ENCODE assay signal across 21 cellular contexts in the genomic region with DNA sequence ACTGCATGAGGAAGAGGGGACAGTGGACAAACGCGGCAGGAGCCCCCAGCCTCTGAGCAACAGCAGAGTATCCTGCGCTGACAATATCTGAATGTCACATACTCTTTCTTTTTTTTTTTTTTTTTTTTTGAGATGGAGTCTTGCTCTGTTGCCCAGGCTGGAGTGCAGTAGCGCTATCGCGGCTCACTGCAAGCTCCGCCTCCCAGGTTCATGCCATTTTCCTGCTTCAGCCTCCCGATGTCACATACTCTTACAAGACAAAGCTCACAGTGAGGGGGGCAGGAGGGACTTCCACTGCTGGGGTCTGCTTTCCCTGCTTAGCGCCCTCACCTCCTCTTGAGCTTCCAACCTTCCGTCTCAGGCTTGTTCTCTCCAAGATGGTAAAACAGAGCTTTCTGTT. TPM values are rescaled to one million over a fixed set of nuclear protein-coding genes. Genes with fewer than 3 reads are reported as not detected.
A peak's percentile ranks its signal among the peaks of the same experiment; 100 is the strongest.
DNase-seq lines count a peak whose midpoint lies in the region; ATAC-seq, FAIRE-seq and TF ChIP-seq lines count a peak whose summit lies in the region.
"Had no signal": no experiment of that assay in that cellular context is flagged by ENCODE, and none has a peak within 500 bp of the region (broad histone marks: within the 10 kb centered on the region; RNA-seq: fewer than 3 reads in every experiment).

No MANE protein-coding gene starts in this region.

- H3K4ac ChIP-seq in IMR-90 (ENCODE audit: low read depth, low read length) (peak overlapping the region; percentile 48), trophoblast cell (ENCODE audit: low read depth, low read length) (no peak overlapping the region)

- H2BK15ac ChIP-seq in IMR-90 (ENCODE audit: low read depth, low read length): no peak overlapping the region; the same call in 2 of the 3 replicates

- H3K27me3 Mint-ChIP-seq in dendritic cell treated with granulocyte-macrophage colony-stimulating factor and Interleukin-4, amounts not matched to agents 40 ng/mL and 50 ng/mL, for 4 days: peaks cover 12% of the 10 kb centered on the region
- H3K27me3 Mint-ChIP-seq: CD4-positive, alpha-beta T cell; CD8-positive, alpha-beta memory T cell had no signal

- no peak overlapping the region for H2AFZ ChIP-seq in HepG2 (ENCODE audit: low read length)
- H2AFZ ChIP-seq in IMR-90 (replicated peaks; ENCODE audit: low read length, poor library complexity): no peak overlapping the region
- no peak overlapping the region for H2AFZ ChIP-seq in trophoblast cell (ENCODE audit: insufficient read depth, low read length, poor library complexity)
- H2AFZ ChIP-seq: GM23338 had no signal

- FAIRE-seq in HepG2 (lab: Jason Lieb, UNC): no peak
- FAIRE-seq: D721Med, G401.6, GM12892 had no signal

- 92% methylated on average over 8 of the region's 10 CpGs for WGBS in HepG2 (ENCODE audit: low lambda C conversion rate)
- WGBS in right lobe of liver (ENCODE audit: insufficient coverage, low coverage, low lambda C conversion rate, missing lambda C conversion rate): 94% methylated on average over 8 of the region's 10 CpGs
- no CpG with 5 or more reads among the region's 10 CpGs for WGBS in IMR-90 (ENCODE audit: extremely low coverage in 2 of 2, insufficient read length in 1 of 2), 2 experiments
- WGBS in trophoblast cell (ENCODE audit: extremely low coverage, insufficient coverage, insufficient read length): no CpG with 5 or more reads among the region's 10 CpGs
- WGBS in transverse colon (ENCODE audit: low coverage in 1 of 2), 2 donors: 92 to 98% methylated on average over 7 to 10 of the region's 10 CpGs

- no peak overlapping the region for H3K56ac ChIP-seq in IMR-90 (ENCODE audit: extremely low read depth, insufficient read depth, low read length)

- H3K27ac ChIP-seq in HepG2 (ENCODE audit: extremely low read length, insufficient read depth, low read length) (no peak overlapping the region), right lobe of liver (no peak overlapping the region), IMR-90 (ENCODE audit: insufficient read depth, low read length) (no peak overlapping the region), trophoblast cell (ENCODE audit: low read depth, low read length) (no peak overlapping the region), transverse colon (no peak overlapping the region), SJCRH30 (no peak overlapping the region)

- no peak overlapping the region for H3K14ac ChIP-seq in IMR-90 (replicated peaks; ENCODE audit: low read depth, low read length)
- H3K14ac ChIP-seq in trophoblast cell (ENCODE audit: low read length): peak overlapping the region; percentile 48

- DNase-seq in HepG2 (ENCODE audit: low spot score) (no peak), right lobe of liver (no peak), IMR-90 (no peak), trophoblast cell (no peak), transverse colon (no peak), SJCRH30 (no peak)
- DNase-seq: 8988T; CD4-positive, alpha-beta T cell; CD8-positive, alpha-beta memory T cell; DMS 273 treated with DMSO at 0.1 percent for 48 hours; DMS79 treated with DMSO at 0.1 percent for 48 hours; H9 had no signal

- no peak overlapping the region for H4K12ac ChIP-seq in trophoblast cell (ENCODE audit: low read depth, low read length)

- H3K79me1 ChIP-seq in IMR-90 (ENCODE audit: low read depth in 1 of 2, low read length in 2 of 2) (no peaks in the 10 kb centered on the region), trophoblast cell (ENCODE audit: low read length) (peaks cover 31% of the 10 kb centered on the region)

- H4K91ac ChIP-seq in IMR-90 (ENCODE audit: insufficient read depth, low read depth, low read length): peak overlapping the region; percentile 24; the same call in 1 of the 2 replicates
- H4K91ac ChIP-seq in trophoblast cell (ENCODE audit: low read depth, low read length): peak overlapping the region; percentile 71

- peak overlapping the region; percentile 80 for H2BK12ac ChIP-seq in trophoblast cell (ENCODE audit: low read length)

- H3K27me3 ChIP-seq in HepG2 (ENCODE audit: control insufficient read depth in 1 of 2, insufficient read depth in 2 of 2, low read length in 2 of 2) (no peaks in the 10 kb centered on the region), right lobe of liver (no peaks in the 10 kb centered on the region), IMR-90 (ENCODE audit: control insufficient read depth, insufficient read depth, low read length) (no peaks in the 10 kb centered on the region), trophoblast cell (ENCODE audit: insufficient read depth, low read length) (no peaks in the 10 kb centered on the region), transverse colon (no peaks in the 10 kb centered on the region), SJCRH30 (no peaks in the 10 kb centered on the region)

- ATAC-seq in HepG2: no peak
- ATAC-seq in right lobe of liver: no peak
- no peak for ATAC-seq in IMR-90 (ENCODE audit: low read depth)
- no peak for ATAC-seq in GM19397 (IDR thresholded peaks at IDR 0.05; ENCODE audit: unreplicated experiment)
- ATAC-seq: GM23338, HCT116 had no signal

- H3K4me3 ChIP-seq in HepG2 (replicated peaks in 1 of 3; ENCODE audit: insufficient read depth in 1 of 3, low read depth in 2 of 3, low read length in 3 of 3): no peak overlapping the region
- no peak overlapping the region for H3K4me3 ChIP-seq in right lobe of liver
- no peak overlapping the region for H3K4me3 ChIP-seq in IMR-90 (ENCODE audit: insufficient read depth, low read depth, low read length)
- no peak overlapping the region for H3K4me3 ChIP-seq in trophoblast cell (ENCODE audit: low read depth, low read length)
- no peak overlapping the region for H3K4me3 ChIP-seq in transverse colon
- H3K4me3 ChIP-seq in SJCRH30: no peak overlapping the region
- H3K4me3 ChIP-seq: GM23338 had no signal

- H2BK5ac ChIP-seq in IMR-90 (ENCODE audit: low read depth, low read length, poor library complexity, severe bottlenecking): no peak overlapping the region
- no peak overlapping the region for H2BK5ac ChIP-seq in trophoblast cell (ENCODE audit: low read depth, low read length, poor library complexity)

- H3K18ac ChIP-seq in IMR-90 (ENCODE audit: low read depth, low read length): no peak overlapping the region; the same call in 1 of the 2 replicates
- peak overlapping the region; percentile 48 for H3K18ac ChIP-seq in trophoblast cell (ENCODE audit: low read length)

- H3K27ac Mint-ChIP-seq in dendritic cell treated with granulocyte-macrophage colony-stimulating factor and Interleukin-4, amounts not matched to agents 40 ng/mL and 50 ng/mL, for 4 days: peak overlapping the region; percentile 36
- H3K27ac Mint-ChIP-seq: CD4-positive, alpha-beta T cell; CD8-positive, alpha-beta memory T cell; GM23338; H9 had no signal

- dilution Hi-C loops in IMR-90 (cut with HindIII; ENCODE audit: low sequenced_read_pairs, unreplicated experiment): no loop called here

- H3K4me2 ChIP-seq in HepG2 (ENCODE audit: low read depth, low read length) (no peak overlapping the region), IMR-90 (ENCODE audit: low read depth, low read length) (no peak overlapping the region), trophoblast cell (ENCODE audit: low read length) (no peak overlapping the region)
- H3K4me2 ChIP-seq: GM23338 had no signal

- POLR2A ChIA-PET in HepG2 (lab: Yijun Ruan, JAX): no interaction called here
- POLR2A ChIA-PET in IMR-90 (lab: Charles Lee; ENCODE audit: unreplicated experiment): interaction anchor here (1.8 kb wide), 1 partner anchor 23 kb away, joined by 5 read pairs; no protein-coding TSS in a partner anchor

- H4K5ac ChIP-seq in IMR-90 (ENCODE audit: low read depth, low read length): no peak overlapping the region; the same call in 1 of the 2 replicates

- no peaks in the 10 kb centered on the region for H3K79me2 ChIP-seq in HepG2 (ENCODE audit: insufficient read depth, low read length)
- H3K79me2 ChIP-seq in trophoblast cell (ENCODE audit: control insufficient read depth, insufficient read depth, low read length, poor library complexity): peaks cover 7% of the 10 kb centered on the region

- no peaks in the 10 kb centered on the region for H3K36me3 ChIP-seq in HepG2 (replicated peaks in 1 of 2; ENCODE audit: control insufficient read depth in 1 of 2, insufficient read depth in 2 of 2, low read length in 2 of 2)
- H3K36me3 ChIP-seq in right lobe of liver: no peaks in the 10 kb centered on the region
- no peaks in the 10 kb centered on the region for H3K36me3 ChIP-seq in IMR-90 (ENCODE audit: control insufficient read depth, insufficient read depth, low read length)
- H3K36me3 ChIP-seq in trophoblast cell (ENCODE audit: control insufficient read depth in 1 of 2, insufficient read depth in 2 of 2, low read length in 2 of 2): no peaks in the 10 kb centered on the region
- no peaks in the 10 kb centered on the region for H3K36me3 ChIP-seq in transverse colon
- no peaks in the 10 kb centered on the region for H3K36me3 ChIP-seq in SJCRH30

- TF ChIP-seq POLR2A in HepG2 (IDR thresholded peaks at IDR 0.05; ENCODE audit: insufficient read depth in 1 of 2, low read depth in 2 of 2, low read length in 2 of 2): no peak
- no peak for TF ChIP-seq POLR2A in right lobe of liver (IDR thresholded peaks at IDR 0.05)
- TF ChIP-seq POLR2A in IMR-90 (IDR thresholded peaks at IDR 0.05; ENCODE audit: low read depth, low read length): no peak
- no peak for TF ChIP-seq POLR2A in transverse colon (IDR thresholded peaks at IDR 0.05)

- TF ChIP-seq RAD21 in HepG2 (CRISPR knock-in tag; IDR thresholded peaks at IDR 0.05) (no peak), IMR-90 (IDR thresholded peaks at IDR 0.05; ENCODE audit: low read length) (no peak)

- H4K20me1 ChIP-seq in HepG2 (ENCODE audit: insufficient read depth, low read length): no peaks in the 10 kb centered on the region
- no peaks in the 10 kb centered on the region for H4K20me1 ChIP-seq in IMR-90 (ENCODE audit: insufficient read depth, low read length)

- CTCF ChIA-PET in HepG2 (lab: Yijun Ruan, JAX; ENCODE audit: low intra/inter-chr PET ratio, low total read pairs) (no interaction called here), IMR-90 (lab: Yijun Ruan, JAX) (interaction anchor here (1.5 kb wide), 2 partner anchors 10 to 18 kb away, joined by 3 to 4 read pairs; no protein-coding TSS in a partner anchor)

- H3K36me3 Mint-ChIP-seq in dendritic cell treated with granulocyte-macrophage colony-stimulating factor and Interleukin-4, amounts not matched to agents 40 ng/mL and 50 ng/mL, for 4 days (ENCODE audit: low read depth): no peaks in the 10 kb centered on the region
- H3K36me3 Mint-ChIP-seq: CD14-positive monocyte; CD8-positive, alpha-beta memory T cell had no signal

- H4K8ac ChIP-seq in IMR-90 (ENCODE audit: low read depth in 2 of 2, low read length in 2 of 2): no peak overlapping the region
- no peak overlapping the region for H4K8ac ChIP-seq in trophoblast cell (ENCODE audit: low read depth, low read length)

- no peak overlapping the region for H2BK20ac ChIP-seq in IMR-90 (ENCODE audit: low read depth, low read length)

- no peaks in the 10 kb centered on the region for H3K9me3 Mint-ChIP-seq in dendritic cell treated with granulocyte-macrophage colony-stimulating factor and Interleukin-4, amounts not matched to agents 40 ng/mL and 50 ng/mL, for 4 days
- H3K9me3 Mint-ChIP-seq: CD4-positive, alpha-beta T cell had no signal

- H3K4me1 Mint-ChIP-seq in dendritic cell treated with granulocyte-macrophage colony-stimulating factor and Interleukin-4, amounts not matched to agents 40 ng/mL and 50 ng/mL, for 4 days (ENCODE audit: low read depth): peaks cover 38% of the 10 kb centered on the region
- H3K4me1 Mint-ChIP-seq: CD8-positive, alpha-beta memory T cell had no signal

- H3K23ac ChIP-seq in IMR-90 (ENCODE audit: low read depth, low read length): no peak overlapping the region
- no peak overlapping the region for H3K23ac ChIP-seq in trophoblast cell (ENCODE audit: low read length)

- intact Hi-C loops in HepG2 (cut with micrococcal nuclease; ENCODE audit: unreplicated experiment): no loop called here
- intact Hi-C loops in right lobe of liver (cut with DNase I): no loop called here
- intact Hi-C loops in IMR-90 (cut with micrococcal nuclease): no loop called here
- intact Hi-C loops in dendritic cell treated with granulocyte-macrophage colony-stimulating factor and Interleukin-4, amounts not matched to agents 40 ng/mL and 50 ng/mL, for 4 days (cut with micrococcal nuclease): no loop called here
- intact Hi-C loops in transverse colon (cut with DNase I; ENCODE audit: low total_unique reads): no loop called here

- TF ChIP-seq CTCF in HepG2 (CRISPR knock-in tag; IDR thresholded peaks at IDR 0.05) (no peak), right lobe of liver (IDR thresholded peaks at IDR 0.05) (no peak), IMR-90 (conservative IDR thresholded peaks at IDR 0.05; ENCODE audit: low read depth, low read length) (no peak), transverse colon (IDR thresholded peaks at IDR 0.05) (no peak)

- H3K4me1 ChIP-seq in HepG2 (ENCODE audit: insufficient read depth, low read length) (peaks cover 43% of the 10 kb centered on the region), right lobe of liver (no peaks in the 10 kb centered on the region), IMR-90 (ENCODE audit: control insufficient read depth, insufficient read depth, low read length) (peaks cover 14% of the 10 kb centered on the region), trophoblast cell (ENCODE audit: control insufficient read depth in 1 of 2, insufficient read depth in 2 of 2, low read length in 2 of 2) (peaks cover 25 to 32% of the 10 kb centered on the region in 2 experiments), transverse colon (peaks cover 13 to 24% (median 20%) of the 10 kb centered on the region in 4 donors), SJCRH30 (peaks cover 40% of the 10 kb centered on the region)

- in situ Hi-C loops in HepG2 (cut with HindIII; ENCODE audit: extremely low pct_ligation_motif_present, low pct_unique_long_range_greater_than_20kb) (no loop called here), IMR-90 (cut with MboI; ENCODE audit: low sequenced_read_pairs) (no loop called here), transverse colon (cut with MboI; ENCODE audit: low pct_ligation_motif_present in 1 of 4, low pct_unique_long_range_greater_than_20kb in 1 of 4, low sequenced_read_pairs in 3 of 4) (no loop called here)

- H3K9me1 ChIP-seq in IMR-90 (ENCODE audit: insufficient read depth, low read length): peaks cover 15% of the 10 kb centered on the region; the same call in 1 of the 2 replicates

- H2AK9ac ChIP-seq in IMR-90 (replicated peaks; ENCODE audit: low read depth, low read length, poor library complexity): no peak overlapping the region

- no peak overlapping the region for H3K4me3 Mint-ChIP-seq in dendritic cell treated with granulocyte-macrophage colony-stimulating factor and Interleukin-4, amounts not matched to agents 40 ng/mL and 50 ng/mL, for 4 days
- H3K4me3 Mint-ChIP-seq: CD4-positive, alpha-beta T cell; CD8-positive, alpha-beta memory T cell; GM23338; H9 had no signal

- no TSS peak for BruUV-seq in HepG2 (replicated peaks; lab: Mats Ljungman, UMichigan)
- BruUV-seq in IMR-90 (replicated peaks; lab: Mats Ljungman, UMichigan): no TSS peak

- TF ChIP-seq EP300 in HepG2 (IDR thresholded peaks at IDR 0.05; ENCODE audit: low read depth in 2 of 2, low read length in 2 of 2) (no peak), HepG2 (CRISPR knock-in tag; IDR thresholded peaks at IDR 0.05; ENCODE audit: borderline replicate concordance) (no peak), transverse colon (IDR thresholded peaks at IDR 0.05; ENCODE audit: low read depth) (no peak)

- H3K9ac ChIP-seq in HepG2 (ENCODE audit: insufficient read depth, low read depth, low read length): no peak overlapping the region
- H3K9ac ChIP-seq in IMR-90 (ENCODE audit: low read depth, low read length): no peak overlapping the region
- no peak overlapping the region for H3K9ac ChIP-seq in trophoblast cell (ENCODE audit: low read length)

- peak overlapping the region; percentile 62 for H2BK120ac ChIP-seq in IMR-90 (ENCODE audit: low read depth, low read length)
- H2BK120ac ChIP-seq in trophoblast cell (ENCODE audit: insufficient read depth, low read length, poor library complexity): peak overlapping the region; percentile 77

- H2AK5ac ChIP-seq in IMR-90 (ENCODE audit: low read depth, low read length) (peak overlapping the region; percentile 80), trophoblast cell (ENCODE audit: low read length) (peak overlapping the region; percentile 90)

- H3K9me3 ChIP-seq in HepG2 (ENCODE audit: low read length): no peaks in the 10 kb centered on the region
- H3K9me3 ChIP-seq in right lobe of liver: no peaks in the 10 kb centered on the region
- H3K9me3 ChIP-seq in IMR-90 (ENCODE audit: control insufficient read depth, insufficient read depth, low read length): no peaks in the 10 kb centered on the region
- H3K9me3 ChIP-seq in trophoblast cell (ENCODE audit: insufficient read depth, low read depth, low read length): peaks cover 2% of the 10 kb centered on the region
- no peaks in the 10 kb centered on the region for H3K9me3 ChIP-seq in transverse colon
- H3K9me3 ChIP-seq in SJCRH30 (replicated peaks): no peaks in the 10 kb centered on the region

RNA-seq across cellular contexts. Expression of gene TNS3, which starts 51.2 kb away (rescaled TPM):
- total RNA-seq in HepG2 (2016; rRNA removed; fragmentation: Illumina TruSeq; extraction: Trizol) (51.3 and 55.7 TPM in 2 replicates), right lobe of liver (10 to 100 TPM; 51.2 to 95.0 (median 58.4) TPM), IMR-90 (2012; rRNA removed) (58.9 and 64.3 TPM in 2 replicates), transverse colon (100 to 1,000 TPM in 1 of 4 donors, 10 to 100 TPM in 3; 58.5 to 104 (median 72.7) TPM)
- total RNA-seq in HepG2 (2016; cell fraction: cytosol; rRNA removed; fragmentation: Illumina TruSeq; extraction: Trizol; ENCODE audit: low read depth): 14.9 and 19.1 TPM in 2 replicates
- 45.5 and 52.6 TPM in 2 replicates for total RNA-seq in HepG2 (2016; cell fraction: insoluble cytoplasmic fraction; rRNA removed; fragmentation: Illumina TruSeq; extraction: Trizol)
- 16.6 and 16.8 TPM in 2 replicates for total RNA-seq in HepG2 (2016; cell fraction: membrane; rRNA removed; fragmentation: Illumina TruSeq; extraction: Trizol)
- 72.4 and 83.0 TPM in 2 replicates for total RNA-seq in HepG2 (2016; cell fraction: nucleus; rRNA removed; fragmentation: Illumina TruSeq; extraction: Trizol)
- polyA plus RNA-seq in HepG2 (2011; rRNA removed) (52.9 and 55.1 TPM in 2 replicates), IMR-90 (2012; rRNA removed) (75.6 and 79.2 TPM in 2 replicates)
- polyA plus RNA-seq in HepG2 (2011; cell fraction: cytosol; rRNA removed): 28.4 and 33.2 TPM in 2 replicates
- 76.4 and 98.4 TPM in 2 replicates for polyA plus RNA-seq in HepG2 (2011; cell fraction: nucleus; rRNA removed)
- 48.6 and 60.6 TPM in 2 replicates for polyA plus RNA-seq in HepG2 (2012)
- polyA plus RNA-seq in HepG2 (2016; cell fraction: cytosol; fragmentation: Illumina TruSeq; extraction: Trizol; ENCODE audit: low read depth): 1.6 and 1.9 TPM in 2 replicates
- 32.3 and 39.6 TPM in 2 replicates for polyA plus RNA-seq in HepG2 (2016; cell fraction: insoluble cytoplasmic fraction; fragmentation: Illumina TruSeq; extraction: Trizol; ENCODE audit: low read depth)
- polyA plus RNA-seq in HepG2 (2016; cell fraction: membrane; fragmentation: Illumina TruSeq; extraction: Trizol; ENCODE audit: low read depth): 3.7 and 4.3 TPM in 2 replicates
- 56.5 and 64.9 TPM in 2 replicates for polyA plus RNA-seq in HepG2 (2016; cell fraction: nucleus; fragmentation: Illumina TruSeq; extraction: Trizol; ENCODE audit: insufficient read depth, low read depth)
- polyA minus RNA-seq in HepG2 (2011; rRNA and poly(A)+ RNA removed; ENCODE audit: low replicate concordance): 29.7 and 302 TPM in 2 replicates
- 53.8 and 56.5 TPM in 2 replicates for polyA minus RNA-seq in HepG2 (2011; cell fraction: cytosol; rRNA and poly(A)+ RNA removed)
- 139 and 170 TPM in 2 replicates for polyA minus RNA-seq in HepG2 (2011; cell fraction: nucleus; rRNA and poly(A)+ RNA removed)
- polyA plus RNA-seq in IMR-90 (2012; cell fraction: cytosol; rRNA removed): 45.5 and 62.9 TPM in 2 replicates
- 103 and 160 TPM in 2 replicates for polyA plus RNA-seq in IMR-90 (2012; cell fraction: nucleus; rRNA removed; ENCODE audit: low replicate concordance)
- 85.9 and 86.5 TPM in 2 replicates for polyA plus RNA-seq in trophoblast cell (2013)
- total RNA-seq in SJCRH30 (2014; rRNA removed; shearing (Covaris generic)): 57.6 and 65.1 TPM in 2 replicates
- total RNA-seq: A673 had no signal
- polyA plus RNA-seq: CD8-positive, alpha-beta memory T cell had no signal
